In genomic region chr2:15652316-15653276, GRCh38 we compare ENCODE assay signal across 30 cellular contexts.
"Had no signal": no experiment of that assay in that cellular context is flagged by ENCODE, and none has a peak within 500 bp of the region (broad histone marks: within the 10 kb centered on the region; RNA-seq: fewer than 3 reads in every experiment).

No MANE protein-coding gene starts in this region.

- H3K4me1 ChIP-seq: sigmoid colon, stomach, thyroid gland, upper lobe of right lung had no signal

- H3K9me3 Mint-ChIP-seq: activated CD4-positive, alpha-beta memory T cell treated with anti-CD3 and anti-CD28 coated beads for 36 hours; activated CD4-positive, alpha-beta T cell treated with anti-CD3 and anti-CD28 coated beads, Interleukin-2, amount 10 ng/mL, durations not matched to agents 24 days and 14 days; activated naive CD4-positive, alpha-beta T cell treated with anti-CD3 and anti-CD28 coated beads, Interleukin-2, amount 50 U/mL, for 24 hours; activated naive CD8-positive, alpha-beta T cell treated with anti-CD3 and anti-CD28 coated beads, Interleukin-2, amount 50 U/mL, for 24 hours; activated T-helper 17 cell treated with anti-CD3 and anti-CD28 coated beads, Interleukin-2, amount 50 U/mL, for 72 hours; effector memory CD8-positive, alpha-beta T cell; natural killer cell treated with Interleukin-12 subunit alpha and Interleukin-12 subunit beta and Interleukin-15 and Interleukin-18, amount 100 ng/mL, for 72 hours; stimulated activated naive B cell treated with anti-CD40 and anti-IgM and Interleukin-4, amounts not matched to agents 10 μg/mL and 1 μg/mL and 100 μg/mL, for 72 hours had no signal

- ATAC-seq: activated naive CD8-positive, alpha-beta T cell treated with anti-CD3 and anti-CD28 coated beads, Interleukin-2, amount 50 U/mL, for 24 hours; activated T-helper 17 cell treated with anti-CD3 and anti-CD28 coated beads, Interleukin-2, amount 50 U/mL, for 72 hours; effector memory CD8-positive, alpha-beta T cell; esophagus mucosa; mucosa of descending colon; natural killer cell treated with Interleukin-12 subunit alpha and Interleukin-12 subunit beta and Interleukin-15 and Interleukin-18, amount 100 ng/mL, for 72 hours; stimulated activated naive B cell treated with anti-CD40 and anti-IgM and Interleukin-4, amounts not matched to agents 10 μg/mL and 1 μg/mL and 100 μg/mL, for 72 hours; T-helper 17 cell; upper lobe of right lung had no signal

- H3K27me3 Mint-ChIP-seq: activated CD4-positive, alpha-beta memory T cell treated with anti-CD3 and anti-CD28 coated beads for 36 hours; activated CD4-positive, alpha-beta T cell treated with anti-CD3 and anti-CD28 coated beads, Interleukin-2, amount 10 ng/mL, durations not matched to agents 24 days and 14 days; activated naive CD4-positive, alpha-beta T cell treated with anti-CD3 and anti-CD28 coated beads, Interleukin-2, amount 50 U/mL, for 24 hours; activated naive CD8-positive, alpha-beta T cell treated with anti-CD3 and anti-CD28 coated beads, Interleukin-2, amount 50 U/mL, for 24 hours had no signal

- H3K27ac ChIP-seq: left ventricle myocardium inferior, sigmoid colon, stomach, thyroid gland, upper lobe of right lung, WERI-Rb-1 had no signal

- DNase-seq: activated CD4-positive, alpha-beta memory T cell treated with anti-CD3 and anti-CD28 coated beads for 36 hours; activated CD4-positive, alpha-beta T cell treated with anti-CD3 and anti-CD28 coated beads, Interleukin-2, amount 10 ng/mL, durations not matched to agents 24 days and 14 days; activated CD4-positive, CD25-positive, alpha-beta regulatory T cell treated with anti-CD3 and anti-CD28 coated beads, Interleukin-2, amount 50 U/mL, for 72 hours; activated CD8-positive, alpha-beta memory T cell treated with anti-CD3 and anti-CD28 coated beads, Interleukin-2, amount 50 U/mL, for 4 hours; activated naive CD8-positive, alpha-beta T cell treated with anti-CD3 and anti-CD28 coated beads, Interleukin-2, amount 50 U/mL, for 24 hours; activated T-cell treated with anti-CD3 and anti-CD28 coated beads, Interleukin-2, amount 50 U/mL, for 1 hour; amygdala; caudate nucleus; cortex of kidney; effector memory CD8-positive, alpha-beta T cell; head of caudate nucleus; hypothalamus; left ventricle myocardium inferior; mucosa of descending colon; posterior cingulate gyrus; sigmoid colon; stimulated activated CD4-positive, alpha-beta T cell treated with anti-CD3 and anti-CD28 coated beads, Interleukin-2, amount 100 ng/mL, for 24 hours; stimulated activated naive B cell treated with anti-CD40 and anti-IgM and Interleukin-4, amounts not matched to agents 10 μg/mL and 1 μg/mL and 100 μg/mL, for 72 hours; stomach; T-helper 17 cell; T1000; thyroid gland; upper lobe of right lung; WERI-Rb-1 had no signal

- H3K27ac Mint-ChIP-seq: activated CD4-positive, alpha-beta memory T cell treated with anti-CD3 and anti-CD28 coated beads for 36 hours; activated CD4-positive, alpha-beta T cell treated with anti-CD3 and anti-CD28 coated beads, Interleukin-2, amount 10 ng/mL, durations not matched to agents 24 days and 14 days; activated naive CD4-positive, alpha-beta T cell treated with anti-CD3 and anti-CD28 coated beads, Interleukin-2, amount 50 U/mL, for 24 hours; activated naive CD8-positive, alpha-beta T cell treated with anti-CD3 and anti-CD28 coated beads, Interleukin-2, amount 50 U/mL, for 24 hours; activated T-helper 17 cell treated with anti-CD3 and anti-CD28 coated beads, Interleukin-2, amount 50 U/mL, for 72 hours; effector memory CD8-positive, alpha-beta T cell; natural killer cell treated with Interleukin-12 subunit alpha and Interleukin-12 subunit beta and Interleukin-15 and Interleukin-18, amount 100 ng/mL, for 72 hours; stimulated activated naive B cell treated with anti-CD40 and anti-IgM and Interleukin-4, amounts not matched to agents 10 μg/mL and 1 μg/mL and 100 μg/mL, for 72 hours; T-helper 17 cell had no signal

- H3K36me3 ChIP-seq: left ventricle myocardium inferior, sigmoid colon, stomach, thyroid gland, upper lobe of right lung, WERI-Rb-1 had no signal

- H3K4me1 Mint-ChIP-seq: activated CD4-positive, alpha-beta T cell treated with anti-CD3 and anti-CD28 coated beads, Interleukin-2, amount 10 ng/mL, durations not matched to agents 24 days and 14 days; activated naive CD4-positive, alpha-beta T cell treated with anti-CD3 and anti-CD28 coated beads, Interleukin-2, amount 50 U/mL, for 24 hours; activated naive CD8-positive, alpha-beta T cell treated with anti-CD3 and anti-CD28 coated beads, Interleukin-2, amount 50 U/mL, for 24 hours; activated T-helper 17 cell treated with anti-CD3 and anti-CD28 coated beads, Interleukin-2, amount 50 U/mL, for 72 hours; stimulated activated naive B cell treated with anti-CD40 and anti-IgM and Interleukin-4, amounts not matched to agents 10 μg/mL and 1 μg/mL and 100 μg/mL, for 72 hours had no signal

- H3K9me3 ChIP-seq: left ventricle myocardium inferior, mucosa of descending colon, sigmoid colon, stomach, thyroid gland, upper lobe of right lung had no signal

- H3K36me3 Mint-ChIP-seq: activated CD4-positive, alpha-beta memory T cell treated with anti-CD3 and anti-CD28 coated beads for 36 hours; activated naive CD4-positive, alpha-beta T cell treated with anti-CD3 and anti-CD28 coated beads, Interleukin-2, amount 50 U/mL, for 24 hours; natural killer cell treated with Interleukin-12 subunit alpha and Interleukin-12 subunit beta and Interleukin-15 and Interleukin-18, amount 100 ng/mL, for 72 hours; stimulated activated naive B cell treated with anti-CD40 and anti-IgM and Interleukin-4, amounts not matched to agents 10 μg/mL and 1 μg/mL and 100 μg/mL, for 72 hours had no signal

- H3K4me3 Mint-ChIP-seq: activated CD4-positive, alpha-beta memory T cell treated with anti-CD3 and anti-CD28 coated beads for 36 hours; activated CD4-positive, alpha-beta T cell treated with anti-CD3 and anti-CD28 coated beads, Interleukin-2, amount 10 ng/mL, durations not matched to agents 24 days and 14 days; activated naive CD4-positive, alpha-beta T cell treated with anti-CD3 and anti-CD28 coated beads, Interleukin-2, amount 50 U/mL, for 24 hours; activated naive CD8-positive, alpha-beta T cell treated with anti-CD3 and anti-CD28 coated beads, Interleukin-2, amount 50 U/mL, for 24 hours; activated T-helper 17 cell treated with anti-CD3 and anti-CD28 coated beads, Interleukin-2, amount 50 U/mL, for 72 hours; effector memory CD8-positive, alpha-beta T cell; natural killer cell treated with Interleukin-12 subunit alpha and Interleukin-12 subunit beta and Interleukin-15 and Interleukin-18, amount 100 ng/mL, for 72 hours; stimulated activated naive B cell treated with anti-CD40 and anti-IgM and Interleukin-4, amounts not matched to agents 10 μg/mL and 1 μg/mL and 100 μg/mL, for 72 hours; T-helper 17 cell had no signal

- H3K4me3 ChIP-seq: left ventricle myocardium inferior, lung, mucosa of descending colon, sigmoid colon, smooth muscle cell, stomach, thyroid gland, upper lobe of right lung had no signal

- H3K27me3 ChIP-seq: sigmoid colon, stomach, thyroid gland, upper lobe of right lung had no signal
